12 cellular contexts compared by ENCODE assay signal in genomic region chr7:70093496-70093895, GRCh38.
DNase-seq lines count a peak whose midpoint lies in the region; ATAC-seq, FAIRE-seq and TF ChIP-seq lines count a peak whose summit lies in the region.
"Had no signal": no experiment of that assay in that cellular context is flagged by ENCODE, and none has a peak within 500 bp of the region (broad histone marks: within the 10 kb centered on the region; RNA-seq: fewer than 3 reads in every experiment).

No MANE protein-coding gene starts in this region.

- H3K27me3 ChIP-seq in mammary epithelial cell (ENCODE audit: insufficient read depth, low read length) (no peaks in the 10 kb centered on the region), breast epithelium (no peaks in the 10 kb centered on the region), right cardiac atrium (ENCODE audit: control insufficient read depth, insufficient read depth) (no peaks in the 10 kb centered on the region)

- H2AFZ ChIP-seq in mammary epithelial cell (ENCODE audit: low read depth, low read length) = no peak overlapping the region

- POLR2A ChIA-PET in activated CD4-positive, alpha-beta memory T cell treated with anti-CD3 and anti-CD28 coated beads for 36 hours (lab: Charles Lee) = no interaction called here

- TF ChIP-seq POLR2A in breast epithelium (IDR thresholded peaks at IDR 0.05) = no peak

- TF ChIP-seq CTCF in mammary epithelial cell (conservative IDR thresholded peaks at IDR 0.05 in 1 of 2, IDR thresholded peaks at IDR 0.05 in 1 of 2; ENCODE audit: extremely low read depth in 1 of 2, insufficient read depth in 1 of 2, low read depth in 1 of 2, low read length in 2 of 2) (no peak), breast epithelium (IDR thresholded peaks at IDR 0.05) (no peak), natural killer cell (IDR thresholded peaks at IDR 0.05) (no peak)

- in situ Hi-C loops in mammary epithelial cell (cut with MboI; ENCODE audit: low sequenced_read_pairs in 2 of 2) = no loop called here

- no peak overlapping the region for H3K4me3 Mint-ChIP-seq in natural killer cell
- no peak overlapping the region for H3K4me3 Mint-ChIP-seq in activated CD4-positive, alpha-beta memory T cell treated with anti-CD3 and anti-CD28 coated beads for 36 hours
- H3K4me3 Mint-ChIP-seq: activated naive CD8-positive, alpha-beta T cell treated with anti-CD3 and anti-CD28 coated beads for 36 hours; T-helper 1 cell treated with Interleukin-12 subunit alpha and Interleukin-12 subunit beta and Interleukin-4 antibody, amounts not matched to agents 30 μg/mL and 1 μg/mL, for 36 hours had no signal

- no peaks in the 10 kb centered on the region for H3K9me3 Mint-ChIP-seq in natural killer cell
- H3K9me3 Mint-ChIP-seq in activated CD4-positive, alpha-beta memory T cell treated with anti-CD3 and anti-CD28 coated beads for 36 hours = no peaks in the 10 kb centered on the region
- H3K9me3 Mint-ChIP-seq: activated naive CD8-positive, alpha-beta T cell treated with anti-CD3 and anti-CD28 coated beads for 36 hours had no signal

- H3K36me3 ChIP-seq in mammary epithelial cell (ENCODE audit: insufficient read depth, low read length) (no peaks in the 10 kb centered on the region), breast epithelium (no peaks in the 10 kb centered on the region)

- ATAC-seq in right cardiac atrium (peak; percentile 66 to 69), natural killer cell (no peak)

- no peaks in the 10 kb centered on the region for H3K27me3 Mint-ChIP-seq in natural killer cell (ENCODE audit: low read depth in 2 of 2)
- H3K27me3 Mint-ChIP-seq in activated CD4-positive, alpha-beta memory T cell treated with anti-CD3 and anti-CD28 coated beads for 36 hours = no peaks in the 10 kb centered on the region
- H3K27me3 Mint-ChIP-seq: activated naive CD8-positive, alpha-beta T cell treated with anti-CD3 and anti-CD28 coated beads for 36 hours had no signal

- H3K36me3 Mint-ChIP-seq in natural killer cell = no peaks in the 10 kb centered on the region
- no peaks in the 10 kb centered on the region for H3K36me3 Mint-ChIP-seq in activated CD4-positive, alpha-beta memory T cell treated with anti-CD3 and anti-CD28 coated beads for 36 hours
- H3K36me3 Mint-ChIP-seq: activated naive CD8-positive, alpha-beta T cell treated with anti-CD3 and anti-CD28 coated beads for 36 hours had no signal

- H3K4me1 ChIP-seq in mammary epithelial cell (ENCODE audit: insufficient read depth, low read length) = no peaks in the 10 kb centered on the region
- H3K4me1 ChIP-seq in breast epithelium = peaks cover 4 to 6% of the 10 kb centered on the region in 2 donors
- H3K4me1 ChIP-seq in right cardiac atrium (ENCODE audit: control insufficient read depth, insufficient read depth, low read length) = peaks cover 4% of the 10 kb centered on the region

- H3K4me3 ChIP-seq in mammary epithelial cell (replicated peaks in 1 of 3; ENCODE audit: insufficient read depth in 1 of 3, low read depth in 2 of 3, low read length in 3 of 3) (no peak overlapping the region), breast epithelium (no peak overlapping the region), right cardiac atrium (ENCODE audit: low read length) (no peak overlapping the region)

- no peak overlapping the region for H3K27ac Mint-ChIP-seq in natural killer cell
- no peak overlapping the region for H3K27ac Mint-ChIP-seq in activated CD4-positive, alpha-beta memory T cell treated with anti-CD3 and anti-CD28 coated beads for 36 hours
- H3K27ac Mint-ChIP-seq: activated naive CD8-positive, alpha-beta T cell treated with anti-CD3 and anti-CD28 coated beads for 36 hours; T-helper 1 cell treated with Interleukin-12 subunit alpha and Interleukin-12 subunit beta and Interleukin-4 antibody, amounts not matched to agents 30 μg/mL and 1 μg/mL, for 36 hours had no signal

- 8% methylated on average over 1 of the region's 1 CpG for WGBS in mammary epithelial cell (ENCODE audit: low coverage, missing lambda C conversion rate)
- WGBS in right cardiac atrium = 44% methylated on average over 1 of the region's 1 CpG

- intact Hi-C loops in mammary epithelial cell (cut with micrococcal nuclease) (no loop called here), breast epithelium (cut with DNase I; ENCODE audit: low total_unique reads) (no loop called here), right cardiac atrium (cut with DNase I) (no loop called here), natural killer cell (cut with micrococcal nuclease) (no loop called here)
- intact Hi-C loops in activated CD4-positive, alpha-beta memory T cell treated with anti-CD3 and anti-CD28 coated beads for 36 hours (cut with micrococcal nuclease) = no loop called here

- no peaks in the 10 kb centered on the region for H3K4me1 Mint-ChIP-seq in natural killer cell
- no peaks in the 10 kb centered on the region for H3K4me1 Mint-ChIP-seq in activated CD4-positive, alpha-beta memory T cell treated with anti-CD3 and anti-CD28 coated beads for 36 hours (ENCODE audit: low read depth)
- H3K4me1 Mint-ChIP-seq: activated naive CD8-positive, alpha-beta T cell treated with anti-CD3 and anti-CD28 coated beads for 36 hours had no signal

- no peaks in the 10 kb centered on the region for H4K20me1 ChIP-seq in mammary epithelial cell (ENCODE audit: insufficient read depth, low read length)

- dilution Hi-C loops in mammary epithelial cell (cut with HindIII; ENCODE audit: low sequenced_read_pairs) = no loop called here

- H3K9me3 ChIP-seq in mammary epithelial cell (replicated peaks; ENCODE audit: insufficient read depth, low read length) (peaks cover 2% of the 10 kb centered on the region), breast epithelium (no peaks in the 10 kb centered on the region), right cardiac atrium (ENCODE audit: control insufficient read depth, low read length) (no peaks in the 10 kb centered on the region)

- H3K79me2 ChIP-seq in mammary epithelial cell (ENCODE audit: insufficient read depth, low read length) = no peaks in the 10 kb centered on the region

- H3K4me2 ChIP-seq in mammary epithelial cell (ENCODE audit: insufficient read depth, low read depth, low read length) = no peak overlapping the region

- CTCF ChIA-PET in mammary epithelial cell (lab: Charles Lee; ENCODE audit: low non-redundant PET) = no interaction called here
- CTCF ChIA-PET in activated CD4-positive, alpha-beta memory T cell treated with anti-CD3 and anti-CD28 coated beads for 36 hours (lab: Charles Lee) = no interaction called here

- BruUV-seq in mammary epithelial cell (replicated peaks; lab: Mats Ljungman, UMichigan) = no TSS peak

- no peak overlapping the region for H3K27ac ChIP-seq in mammary epithelial cell (ENCODE audit: insufficient read depth, low read depth, low read length)
- H3K27ac ChIP-seq in breast epithelium = no peak overlapping the region
- H3K27ac ChIP-seq in right cardiac atrium (ENCODE audit: low read length) = no peak overlapping the region

- no peak overlapping the region for H3K9ac ChIP-seq in mammary epithelial cell (ENCODE audit: insufficient read depth, low read length)

- FAIRE-seq in urothelium cell line (lab: Jason Lieb, UNC) = peak; percentile 5
- FAIRE-seq: G401.6 had no signal

- DNase-seq in mammary epithelial cell (peak; percentile 0), breast epithelium (ENCODE audit: low spot score in 2 of 2) (no peak), SHP77 (lab: John Stamatoyannopoulos, UW) (peak; percentile 20 to 28), right cardiac atrium (no peak), urothelium cell line (ENCODE audit: low spot score) (peak; percentile 63), natural killer cell (no peak), T-helper 2 cell (no peak)
- DNase-seq in activated CD4-positive, alpha-beta memory T cell treated with anti-CD3 and anti-CD28 coated beads for 36 hours = no peak
- DNase-seq: activated naive CD8-positive, alpha-beta T cell treated with anti-CD3 and anti-CD28 coated beads for 36 hours; stimulated activated naive CD4-positive, alpha-beta T cell had no signal

Comparison
In these comparisons a context has a peak if more than half of its experiments do, and no peak if none do; other contexts are left out.
1. DNase-seq: peak in mammary epithelial cell (single experiment), SHP77 (2 of 2) and urothelium cell line (single experiment); none in breast epithelium (0 of 2), right cardiac atrium (0 of 3), natural killer cell (single experiment), activated CD4-positive, alpha-beta memory T cell treated with anti-CD3 and anti-CD28 coated beads for 36 hours (single experiment) and T-helper 2 cell (0 of 5).
2. ATAC-seq: peak in right cardiac atrium (2 of 2); none in natural killer cell (0 of 3).